16 cellular contexts compared by ENCODE assay signal in genomic region chr5:151577566-151577965, GRCh38. TPM values are rescaled to one million over a fixed set of nuclear protein-coding genes. Genes with fewer than 3 reads are reported as not detected.
DNase-seq lines count a peak whose midpoint lies in the region; ATAC-seq and TF ChIP-seq lines count a peak whose summit lies in the region.
"Had no signal": no experiment of that assay in that cellular context is flagged by ENCODE, and none has a peak within 500 bp of the region (broad histone marks: within the 10 kb centered on the region; RNA-seq: fewer than 3 reads in every experiment).

No MANE protein-coding gene starts in this region.

- no peak overlapping the region for H2BK5ac ChIP-seq in trophoblast cell (ENCODE audit: low read depth, low read length, poor library complexity)

- H3K79me2 ChIP-seq in OCI-LY3 (ENCODE audit: low read length) (no peaks in the 10 kb centered on the region), trophoblast cell (ENCODE audit: control insufficient read depth, insufficient read depth, low read length, poor library complexity) (no peaks in the 10 kb centered on the region), smooth muscle cell (ENCODE audit: low read depth) (no peaks in the 10 kb centered on the region)

- no peaks in the 10 kb centered on the region for H3K79me1 ChIP-seq in trophoblast cell (ENCODE audit: low read length)

- H2AFZ ChIP-seq in OCI-LY3 (ENCODE audit: low read depth, low read length) (peak overlapping the region; percentile 52), trophoblast cell (ENCODE audit: insufficient read depth, low read length, poor library complexity) (no peak overlapping the region), smooth muscle cell (ENCODE audit: low read depth) (no peak overlapping the region)
- H2AFZ ChIP-seq: PC-9 had no signal

- no CpG with 5 or more reads among the region's 5 CpGs for WGBS in trophoblast cell (ENCODE audit: extremely low coverage, insufficient coverage, insufficient read length)
- whole genome bisulfite sequencing in smooth muscle cell (ENCODE audit: low lambda C conversion rate) = 89% methylated on average over 5 of the region's 5 CpGs

- no peak overlapping the region for H2BK120ac ChIP-seq in trophoblast cell (ENCODE audit: insufficient read depth, low read length, poor library complexity)

- H3K27me3 ChIP-seq in OCI-LY3 (ENCODE audit: low read depth, low read length) (no peaks in the 10 kb centered on the region), trophoblast cell (ENCODE audit: insufficient read depth, low read length) (no peaks in the 10 kb centered on the region), smooth muscle cell (ENCODE audit: low read depth) (peaks cover 20% of the 10 kb centered on the region)
- H3K27me3 ChIP-seq: gastroesophageal sphincter had no signal

- H3K9me3 ChIP-seq in OCI-LY3 (ENCODE audit: insufficient read depth, low read length) (no peaks in the 10 kb centered on the region), trophoblast cell (ENCODE audit: insufficient read depth, low read depth, low read length) (no peaks in the 10 kb centered on the region), smooth muscle cell (replicated peaks; ENCODE audit: low read depth) (no peaks in the 10 kb centered on the region)
- H3K9me3 ChIP-seq: gastroesophageal sphincter, MG63 had no signal

- H3K4me3 ChIP-seq in OCI-LY3 (ENCODE audit: low read length) (peak overlapping the region; percentile 29; the same call in 1 of the 2 replicates), trophoblast cell (ENCODE audit: low read depth, low read length) (no peak overlapping the region), smooth muscle cell (no peak overlapping the region)
- H3K4me3 ChIP-seq: gastroesophageal sphincter, MG63, PC-9 had no signal

- no peak overlapping the region for H3K14ac ChIP-seq in trophoblast cell (ENCODE audit: low read length)

- no peak overlapping the region for H2BK12ac ChIP-seq in trophoblast cell (ENCODE audit: low read length)

- no peak overlapping the region for H2AK5ac ChIP-seq in trophoblast cell (ENCODE audit: low read length)

- peak overlapping the region; percentile 29 for H4K8ac ChIP-seq in trophoblast cell (ENCODE audit: low read depth, low read length)

- no peak overlapping the region for H3K18ac ChIP-seq in trophoblast cell (ENCODE audit: low read length)

- peak overlapping the region; percentile 39; the same call in 1 of the 2 replicates for H3K9ac ChIP-seq in OCI-LY3 (ENCODE audit: low read length)
- no peak overlapping the region for H3K9ac ChIP-seq in trophoblast cell (ENCODE audit: low read length)
- no peak overlapping the region for H3K9ac ChIP-seq in smooth muscle cell (ENCODE audit: low read depth)

- H3F3A ChIP-seq in smooth muscle cell (ENCODE audit: low read depth) = no peaks in the 10 kb centered on the region

- H3K23ac ChIP-seq in trophoblast cell (ENCODE audit: low read length) = no peak overlapping the region

- no peak overlapping the region for H3K4ac ChIP-seq in trophoblast cell (ENCODE audit: low read depth, low read length)

- DNase-seq in globus pallidus (ENCODE audit: low spot score) (peak; percentile 27), trophoblast cell (no peak), smooth muscle cell (lab: John Stamatoyannopoulos, UW; ENCODE audit: unreplicated experiment) (no peak)
- DNase-seq in central memory CD4-positive, alpha-beta T cell = no peak
- DNase-seq: activated CD4-positive, alpha-beta T cell treated with anti-CD3 and anti-CD28 coated beads, Interleukin-2, amount 50 U/mL, for 48 hours; H9; MG63; NCI-H226; PC-9 had no signal

- H3K4me1 ChIP-seq in OCI-LY3 (ENCODE audit: low read length) (peaks cover 25% of the 10 kb centered on the region), trophoblast cell (ENCODE audit: control insufficient read depth in 1 of 2, insufficient read depth in 2 of 2, low read length in 2 of 2) (peaks cover 5 to 14% of the 10 kb centered on the region in 2 experiments), smooth muscle cell (ENCODE audit: low read depth) (no peaks in the 10 kb centered on the region)
- H3K4me1 ChIP-seq: gastroesophageal sphincter had no signal

- H3K4me2 ChIP-seq in OCI-LY3 (ENCODE audit: low read length) (peak overlapping the region; percentile 76), trophoblast cell (ENCODE audit: low read length) (no peak overlapping the region), smooth muscle cell (no peak overlapping the region)
- H3K4me2 ChIP-seq: PC-9 had no signal

- TF ChIP-seq CTCF in OCI-LY3 (IDR thresholded peaks at IDR 0.05; ENCODE audit: low read depth, low read length) (no peak), smooth muscle cell (IDR thresholded peaks at IDR 0.05; ENCODE audit: borderline replicate concordance, insufficient read depth, poor library complexity, severe bottlenecking) (no peak)

- no peaks in the 10 kb centered on the region for H3K36me3 ChIP-seq in OCI-LY3 (replicated peaks; ENCODE audit: low read depth, low read length)
- no peaks in the 10 kb centered on the region for H3K36me3 ChIP-seq in trophoblast cell (ENCODE audit: control insufficient read depth in 1 of 2, insufficient read depth in 2 of 2, low read length in 2 of 2)
- H3K36me3 ChIP-seq in smooth muscle cell (ENCODE audit: low read depth) = no peaks in the 10 kb centered on the region
- H3K36me3 ChIP-seq: gastroesophageal sphincter, MG63 had no signal

- H3K27ac ChIP-seq in OCI-LY3 (ENCODE audit: low read length) = peak overlapping the region; percentile 32
- no peak overlapping the region for H3K27ac ChIP-seq in trophoblast cell (ENCODE audit: low read depth, low read length)
- no peak overlapping the region for H3K27ac ChIP-seq in smooth muscle cell (ENCODE audit: low read depth)
- H3K27ac ChIP-seq: gastroesophageal sphincter, PC-9 had no signal

- ATAC-seq in GM18907 (IDR thresholded peaks at IDR 0.05; ENCODE audit: unreplicated experiment) (peak; percentile 44), GM18519 (IDR thresholded peaks at IDR 0.05; ENCODE audit: low FRiP score, unreplicated experiment) (no peak), GM19452 (IDR thresholded peaks at IDR 0.05; ENCODE audit: unreplicated experiment) (no peak)
- ATAC-seq: gastroesophageal sphincter had no signal

- no peak overlapping the region for H4K12ac ChIP-seq in trophoblast cell (ENCODE audit: low read depth, low read length)

- H4K91ac ChIP-seq in trophoblast cell (ENCODE audit: low read depth, low read length) = no peak overlapping the region

- H4K20me1 ChIP-seq in OCI-LY3 (ENCODE audit: insufficient read depth, low read length) (no peaks in the 10 kb centered on the region), smooth muscle cell (ENCODE audit: low read depth) (no peaks in the 10 kb centered on the region)

RNA-seq across cellular contexts. Expression of gene FAT2, which starts 13.6 kb away (rescaled TPM):
- polyA plus RNA-seq in trophoblast cell (2013) = 0.26 and 0.30 TPM in 2 replicates
- 7.0 and 10.1 TPM in 2 replicates for total RNA-seq in smooth muscle cell
- polyA plus RNA-seq in smooth muscle cell = 0.65 and 3.8 TPM in 2 replicates
- total RNA-seq: T-helper 2 cell treated with Interferon-gamma antibody and Interleukin-4, amounts not matched to agents 100 ng/mL and 5 ng/mL, for 36 hours had no signal
- polyA plus RNA-seq: neural cell had no signal
